8 cellular contexts compared by ENCODE assay signal in the genomic region with DNA sequence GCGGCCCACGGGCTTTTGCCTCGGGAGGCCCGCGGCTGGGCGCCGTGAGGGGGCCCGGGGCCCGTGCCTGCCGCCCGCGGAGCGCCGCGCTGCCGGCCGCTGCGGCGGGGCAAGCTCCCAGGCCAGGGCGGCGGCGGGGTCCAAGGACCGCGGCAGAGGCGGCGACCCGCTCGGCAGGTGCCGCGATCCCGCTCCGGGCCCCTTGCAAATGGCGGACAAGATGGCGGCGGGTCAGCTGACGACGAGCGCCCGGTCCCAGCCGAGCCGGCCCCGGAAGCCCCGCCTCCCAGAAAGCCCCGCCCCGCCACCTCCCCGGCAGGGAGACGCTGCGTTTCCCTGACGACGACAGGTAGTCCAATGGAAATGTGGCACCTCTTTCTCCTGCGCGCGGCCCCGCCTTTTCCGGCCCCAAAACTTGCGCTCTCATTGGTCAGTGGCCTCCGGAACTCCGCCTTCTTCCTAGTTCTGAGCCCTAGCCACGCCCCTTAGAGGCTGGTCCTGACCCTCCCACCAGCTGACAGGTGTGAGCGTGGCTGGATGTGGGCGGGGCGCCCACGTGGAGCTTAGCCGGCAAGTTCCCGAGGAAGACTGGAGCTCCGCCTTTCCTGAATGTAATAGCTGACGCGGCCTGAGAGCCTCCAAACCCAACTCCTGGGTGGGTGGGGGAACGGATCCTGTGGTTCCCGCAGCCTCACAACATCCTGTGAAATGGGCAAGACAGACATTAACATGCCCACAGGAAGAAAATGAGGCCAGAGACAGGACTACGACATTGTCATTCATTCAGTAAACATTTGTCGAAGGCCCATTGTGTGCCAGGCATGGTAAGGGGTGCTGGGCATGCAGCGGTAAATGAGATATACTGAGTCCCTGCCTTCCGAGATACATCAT. TPM values are rescaled to one million over a fixed set of nuclear protein-coding genes. Genes with fewer than 3 reads are reported as not detected.
DNase-seq lines count a peak whose midpoint lies in the region; ATAC-seq and TF ChIP-seq lines count a peak whose summit lies in the region.

A gene (minus strand): TSS at position 228 of the 891 bp plus-strand sequence. CDS start 232 bp downstream, outside the sequence.

- TF ChIP-seq CTCF in Calu3 (IDR thresholded peaks at IDR 0.05; ENCODE audit: unreplicated experiment) = no peak
- TF ChIP-seq CTCF in OCI-LY1 (IDR thresholded peaks at IDR 0.05; ENCODE audit: low read length) = no peak

- 4% methylated on average over 74 of the region's 74 CpGs for WGBS in HUES64

- H3K4me1 ChIP-seq in HUES64 (ENCODE audit: insufficient read depth, low read length) (no peaks in the 10 kb centered on the region), OCI-LY1 (ENCODE audit: insufficient read depth, low read length, severe bottlenecking) (peaks cover 32% of the 10 kb centered on the region)

- peaks cover 55% of the 10 kb centered on the region for H3K36me3 Mint-ChIP-seq in Calu3 (ENCODE audit: insufficient read depth, unreplicated experiment)

- H3K4me1 Mint-ChIP-seq in Calu3 (ENCODE audit: low read depth, unreplicated experiment) = peaks cover 14% of the 10 kb centered on the region

- no peaks in the 10 kb centered on the region for H4K20me1 ChIP-seq in OCI-LY1 (ENCODE audit: insufficient read depth, low read length)

- H3F3A ChIP-seq in OCI-LY1 (ENCODE audit: insufficient read depth, low read length) = no peaks in the 10 kb centered on the region

- H3K79me2 ChIP-seq in OCI-LY1 (ENCODE audit: insufficient read depth, low read length) = peaks cover 34% of the 10 kb centered on the region

- BruUV-seq in Calu3 (replicated peaks; lab: Mats Ljungman, UMichigan) = TSS peak; percentile 63

- in situ Hi-C loops in endometrial microvascular endothelial cells (cut with HindIII; ENCODE audit: inconsistent ontology term, low pct_unique_long_range_greater_than_20kb, low sequenced_read_pairs) = no loop called here

- H3K9me3 ChIP-seq in HUES64 (ENCODE audit: insufficient read depth, low read depth, low read length) (no peaks in the 10 kb centered on the region), OCI-LY1 (ENCODE audit: low read length) (no peaks in the 10 kb centered on the region)

- H3K4me2 ChIP-seq in OCI-LY1 (ENCODE audit: low read length) = peak within 1 kb of the TSS; percentile 93

- CTCF ChIA-PET in Calu3 (lab: Charles Lee) = interaction anchor here (1.2 kb wide), 1 partner anchor 152 kb away, joined by 3 read pairs; no protein-coding TSS in a partner anchor

- no peaks in the 10 kb centered on the region for H3K9me3 Mint-ChIP-seq in Calu3 (ENCODE audit: low read depth, unreplicated experiment)

- peak within 1 kb of the TSS; percentile 95 for H3K27ac Mint-ChIP-seq in Calu3 (ENCODE audit: unreplicated experiment)

- peak; percentile 84 for ATAC-seq in GM21447 (IDR thresholded peaks at IDR 0.05; ENCODE audit: unreplicated experiment)

- intact Hi-C loops in Calu3 (cut with micrococcal nuclease; ENCODE audit: unreplicated experiment) = loop anchor here (10.0 kb wide), 1 partner anchor 83 kb away; a partner anchor contains a TSS

- H3K4me3 ChIP-seq in HUES64 (ENCODE audit: low read length) (peak within 1 kb of the TSS; percentile 89), OCI-LY1 (ENCODE audit: low read depth, low read length, poor library complexity, severe bottlenecking) (peak within 1 kb of the TSS; percentile 98)

- H3K36me3 ChIP-seq in HUES64 (ENCODE audit: insufficient read depth, low read length) = peaks cover 13% of the 10 kb centered on the region
- H3K36me3 ChIP-seq in OCI-LY1 (ENCODE audit: insufficient read depth, low read length) = 0 out of 2 replicates have a peak, but pooled peaks cover 3% of the 10 kb centered on the region

- H2AFZ ChIP-seq in OCI-LY1 (ENCODE audit: low read length) = no peak within 1 kb of the TSS

- peak within 1 kb of the TSS; percentile 90 for H3K9ac ChIP-seq in HUES64 (ENCODE audit: low read depth, low read length)
- peak within 1 kb of the TSS; percentile 99 for H3K9ac ChIP-seq in OCI-LY1 (ENCODE audit: low read length)

- DNase-seq in Calu3 (peak; percentile 98), mesenteric fat pad (ENCODE audit: low spot score) (peak; percentile 100)
- peak; percentile 100 for DNase-seq in activated CD8-positive, alpha-beta memory T cell treated with anti-CD3 and anti-CD28 coated beads, Interleukin-2, amount 50 U/mL, for 4 hours
- DNase-seq in stimulated activated CD8-positive, alpha-beta memory T cell treated with anti-CD3 and anti-CD28 coated beads, Interleukin-15, amount 100 ng/mL, for 24 hours (ENCODE audit: low read depth) = peak; percentile 99

- no peaks in the 10 kb centered on the region for H3K27me3 Mint-ChIP-seq in Calu3 (ENCODE audit: unreplicated experiment)

- peak within 1 kb of the TSS; percentile 77 for H3K27ac ChIP-seq in HUES64 (ENCODE audit: low read depth, low read length)
- no peak within 1 kb of the TSS for H3K27ac ChIP-seq in OCI-LY1 (ENCODE audit: low read depth, low read length, poor library complexity, severe bottlenecking)

- peak within 1 kb of the TSS; percentile 75 for H3K4me3 Mint-ChIP-seq in Calu3 (ENCODE audit: low read depth, unreplicated experiment)

- H3K27me3 ChIP-seq in HUES64 (ENCODE audit: insufficient read depth, low read length) (no peaks in the 10 kb centered on the region), OCI-LY1 (ENCODE audit: insufficient read depth, low read length) (no peaks in the 10 kb centered on the region)

- no peaks in the 10 kb centered on the region for H3K9me2 ChIP-seq in OCI-LY1 (ENCODE audit: low read depth, low read length)

RNA-seq across cellular contexts. Expression of the gene that starts here (rescaled TPM):
- 107 and 108 TPM in 2 replicates for total RNA-seq in Calu3 (2022)
- 105 TPM for polyA plus RNA-seq in HUES64 (2013, experiment 1 of 2)
- 103 TPM for polyA plus RNA-seq in HUES64 (2013, experiment 2 of 2)
- total RNA-seq in endometrial microvascular endothelial cells (ENCODE audit: inconsistent ontology term) = 103 TPM
- 127 TPM for total RNA-seq in mesenteric fat pad
